ENCODE assay signal across 7 cellular contexts in the genomic region with DNA sequence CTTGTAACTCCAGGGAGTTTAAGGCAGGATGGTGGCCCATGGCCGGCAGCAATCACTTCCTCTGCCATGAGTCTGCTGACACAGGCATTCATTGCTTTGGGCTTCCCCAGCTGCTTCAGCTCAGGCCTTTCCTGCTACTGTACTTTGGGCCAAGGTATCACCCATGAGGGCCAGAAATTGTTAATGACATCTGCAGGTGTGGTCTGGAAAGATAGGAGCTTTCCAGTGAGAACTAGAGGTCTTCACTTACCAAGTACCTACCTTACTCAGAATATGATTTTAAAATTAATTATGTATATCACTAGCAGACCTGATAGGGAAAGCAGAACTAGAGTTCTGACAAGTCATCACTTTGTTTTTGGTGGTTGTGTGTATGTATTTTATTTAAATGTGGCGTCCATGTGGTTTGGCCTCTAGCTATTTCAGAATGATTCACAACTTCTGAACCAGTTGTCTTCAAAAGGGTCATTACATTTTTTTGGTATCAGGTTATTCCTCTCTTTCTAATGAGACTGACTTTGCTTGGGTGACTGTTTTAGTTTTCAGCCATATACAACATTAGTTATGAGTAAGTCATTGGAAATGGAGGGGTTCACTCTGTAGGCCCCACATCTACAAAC. TPM values are rescaled to one million over a fixed set of nuclear protein-coding genes. Genes with fewer than 3 reads are reported as not detected.
DNase-seq lines count a peak whose midpoint lies in the region; ATAC-seq and TF ChIP-seq lines count a peak whose summit lies in the region.

No MANE protein-coding gene starts in this region.

- H3K36me3 Mint-ChIP-seq in CD8-positive, alpha-beta T cell, result no peaks in the 10 kb centered on the region
- H3K36me3 Mint-ChIP-seq in activated CD8-positive, alpha-beta T cell treated with anti-CD3 and anti-CD28 coated beads, Interleukin-2, amount 10 ng/mL, durations not matched to agents 7 days and 5 days (ENCODE audit: low read depth), result no peaks in the 10 kb centered on the region

- in situ Hi-C loops in G401 (cut with HindIII; ENCODE audit: low sequenced_read_pairs), result no loop called here

- H3K36me3 ChIP-seq in rectal smooth muscle tissue (ENCODE audit: control insufficient read depth, insufficient read depth, low read length), result no peaks in the 10 kb centered on the region
- H3K36me3 ChIP-seq in CD8-positive, alpha-beta T cell (ENCODE audit: insufficient read depth, low read length), result no peaks in the 10 kb centered on the region

- H3K4me3 ChIP-seq in rectal smooth muscle tissue (ENCODE audit: low read length), result peak overlapping the region; percentile 55
- no peak overlapping the region for H3K4me3 ChIP-seq in CD8-positive, alpha-beta T cell (ENCODE audit: low read depth, low read length)

- H3K4me3 Mint-ChIP-seq in CD8-positive, alpha-beta T cell, result no peak overlapping the region
- H3K4me3 Mint-ChIP-seq in activated CD8-positive, alpha-beta T cell treated with anti-CD3 and anti-CD28 coated beads, Interleukin-2, amount 10 ng/mL, durations not matched to agents 7 days and 5 days, result no peak overlapping the region

- CTCF ChIA-PET in CD8-positive, alpha-beta T cell (lab: Charles Lee), result no interaction called here
- CTCF ChIA-PET in activated CD8-positive, alpha-beta T cell treated with anti-CD3 and anti-CD28 coated beads, Interleukin-2, amount 10 ng/mL, durations not matched to agents 7 days and 5 days (lab: Charles Lee), result interaction anchor here (0.9 kb wide), 1 partner anchor 10 kb away, joined by 3 read pairs; no protein-coding TSS in a partner anchor

- no peak overlapping the region for H3K27ac Mint-ChIP-seq in CD8-positive, alpha-beta T cell
- no peak overlapping the region for H3K27ac Mint-ChIP-seq in activated CD8-positive, alpha-beta T cell treated with anti-CD3 and anti-CD28 coated beads, Interleukin-2, amount 10 ng/mL, durations not matched to agents 7 days and 5 days

- POLR2A ChIA-PET in CD8-positive, alpha-beta T cell (lab: Charles Lee), result no interaction called here
- POLR2A ChIA-PET in activated CD8-positive, alpha-beta T cell treated with anti-CD3 and anti-CD28 coated beads, Interleukin-2, amount 10 ng/mL, durations not matched to agents 7 days and 5 days (lab: Charles Lee), result no interaction called here

- H3K27ac ChIP-seq in rectal smooth muscle tissue (ENCODE audit: low read depth, low read length), result peak overlapping the region; percentile 32
- H3K27ac ChIP-seq in CD8-positive, alpha-beta T cell (ENCODE audit: low read depth, low read length), result no peak overlapping the region

- peaks cover 13% of the 10 kb centered on the region for H3K4me1 ChIP-seq in rectal smooth muscle tissue (ENCODE audit: control insufficient read depth, insufficient read depth, low read length)
- peaks cover 4% of the 10 kb centered on the region for H3K4me1 ChIP-seq in CD8-positive, alpha-beta T cell (ENCODE audit: insufficient read depth, low read length)

- no peaks in the 10 kb centered on the region for H3K9me3 Mint-ChIP-seq in CD8-positive, alpha-beta T cell
- H3K9me3 Mint-ChIP-seq in activated CD8-positive, alpha-beta T cell treated with anti-CD3 and anti-CD28 coated beads, Interleukin-2, amount 10 ng/mL, durations not matched to agents 7 days and 5 days (ENCODE audit: insufficient read depth), result peaks cover 5% of the 10 kb centered on the region

- peak; percentile 32 for DNase-seq in dedifferentiated amniotic fluid mesenchymal stem cell (ENCODE audit: extremely low spot score)
- no peak for DNase-seq in CD8-positive, alpha-beta T cell
- DNase-seq in G401 (ENCODE audit: low spot score), result no peak
- DNase-seq in activated CD8-positive, alpha-beta T cell treated with anti-CD3 and anti-CD28 coated beads, Interleukin-2, amount 10 ng/mL, durations not matched to agents 7 days and 5 days, result no peak

- H3K9ac ChIP-seq in rectal smooth muscle tissue (ENCODE audit: low read length), result no peak overlapping the region

- no peak for TF ChIP-seq CTCF in CD8-positive, alpha-beta T cell (IDR thresholded peaks at IDR 0.05)

- H3K4me1 Mint-ChIP-seq in CD8-positive, alpha-beta T cell (ENCODE audit: low read depth), result peaks cover 13% of the 10 kb centered on the region
- H3K4me1 Mint-ChIP-seq in activated CD8-positive, alpha-beta T cell treated with anti-CD3 and anti-CD28 coated beads, Interleukin-2, amount 10 ng/mL, durations not matched to agents 7 days and 5 days (ENCODE audit: low read depth), result peaks cover 6% of the 10 kb centered on the region

- ATAC-seq in GM19395 (IDR thresholded peaks at IDR 0.05; ENCODE audit: unreplicated experiment) (peak; percentile 72), HG03139 (IDR thresholded peaks at IDR 0.05; ENCODE audit: unreplicated experiment) (peak; percentile 47)
- ATAC-seq in CD8-positive, alpha-beta T cell, result no peak
- ATAC-seq in activated CD8-positive, alpha-beta T cell treated with anti-CD3 and anti-CD28 coated beads, Interleukin-2, amount 10 ng/mL, durations not matched to agents 7 days and 5 days, result no peak

- intact Hi-C loops in CD8-positive, alpha-beta T cell (cut with DNase I, micrococcal nuclease), result no loop called here

- H3K27me3 Mint-ChIP-seq in CD8-positive, alpha-beta T cell (ENCODE audit: low read depth), result peaks cover 19% of the 10 kb centered on the region
- H3K27me3 Mint-ChIP-seq in activated CD8-positive, alpha-beta T cell treated with anti-CD3 and anti-CD28 coated beads, Interleukin-2, amount 10 ng/mL, durations not matched to agents 7 days and 5 days (ENCODE audit: low read depth), result peaks cover 10% of the 10 kb centered on the region

- no peaks in the 10 kb centered on the region for H3K27me3 ChIP-seq in rectal smooth muscle tissue (ENCODE audit: control insufficient read depth, insufficient read depth, low read length)
- H3K27me3 ChIP-seq in CD8-positive, alpha-beta T cell (ENCODE audit: insufficient read depth, low read length), result no peaks in the 10 kb centered on the region

- H3K9me3 ChIP-seq in CD8-positive, alpha-beta T cell (ENCODE audit: low read length), result no peaks in the 10 kb centered on the region

RNA-seq across cellular contexts. Expression of a gene that starts 2.7 kb away (rescaled TPM):
- under 1 TPM; 0.83 to 0.84 TPM for total RNA-seq in CD8-positive, alpha-beta T cell
- total RNA-seq in G401 (2014; rRNA removed; shearing (Covaris generic)), result 3.4 and 3.7 TPM in 2 replicates
- 1 to 10 TPM; 1.3 to 1.4 TPM for total RNA-seq in activated CD8-positive, alpha-beta T cell treated with anti-CD3 and anti-CD28 coated beads, Interleukin-2, amount 10 ng/mL, durations not matched to agents 7 days and 5 days

Comparison
In these comparisons a context has a peak if more than half of its experiments do, and no peak if none do; other contexts are left out.
1. ATAC-seq: peak in GM19395 (single experiment) and HG03139 (single experiment); none in CD8-positive, alpha-beta T cell (single experiment) and activated CD8-positive, alpha-beta T cell treated with anti-CD3 and anti-CD28 coated beads, Interleukin-2, amount 10 ng/mL, durations not matched to agents 7 days and 5 days (single experiment).